In genomic region chr10:5400843-5401242, GRCh38 we compare ENCODE assay signal across 15 cellular contexts. TPM values are rescaled to one million over a fixed set of nuclear protein-coding genes. Genes with fewer than 3 reads are reported as not detected.
"Had no signal": no experiment of that assay in that cellular context is flagged by ENCODE, and none has a peak within 500 bp of the region (broad histone marks: within the 10 kb centered on the region; RNA-seq: fewer than 3 reads in every experiment).

No MANE protein-coding gene starts in this region.

- ATAC-seq: activated CD8-positive, alpha-beta T cell treated with anti-CD3 and anti-CD28 coated beads for 36 hours; activated T-cell treated with anti-CD3 and anti-CD28 coated beads, Interleukin-2, amount 50 U/mL, for 72 hours; left cardiac atrium; lower lobe of right lung; stimulated activated naive CD8-positive, alpha-beta T cell treated with anti-CD3 and anti-CD28 coated beads, Interleukin-15, amount 100 ng/mL, for 72 hours had no signal

- DNase-seq: activated CD8-positive, alpha-beta memory T cell treated with anti-CD3 and anti-CD28 coated beads, Interleukin-2, amount 50 U/mL, for 4 hours; activated CD8-positive, alpha-beta T cell treated with anti-CD3 and anti-CD28 coated beads for 36 hours; activated gamma-delta T cell treated with Interleukin-2 at 50 U/mL for 16 hours; activated naive CD8-positive, alpha-beta T cell treated with anti-CD3 and anti-CD28 coated beads, Interleukin-2, amount 10 ng/mL, durations not matched to agents 7 days and 5 days; activated T-cell treated with anti-CD3 and anti-CD28 coated beads, Interleukin-2, amount 50 U/mL, for 72 hours; anterior cingulate cortex; left cardiac atrium; lower lobe of right lung; stimulated activated CD4-positive, alpha-beta T cell treated with anti-CD3 and anti-CD28 coated beads, Interleukin-4, amount 100 ng/mL, for 1 hour; stimulated activated naive CD8-positive, alpha-beta T cell treated with anti-CD3 and anti-CD28 coated beads, Interleukin-15, amount 100 ng/mL, for 72 hours; uterus had no signal

RNA-seq across cellular contexts. Expression of gene TUBAL3, which starts 3.8 kb away (rescaled TPM):
- total RNA-seq: activated CD8-positive, alpha-beta T cell treated with anti-CD3 and anti-CD28 coated beads for 36 hours; activated naive CD8-positive, alpha-beta T cell treated with anti-CD3 and anti-CD28 coated beads, Interleukin-2, amount 10 ng/mL, durations not matched to agents 7 days and 5 days; activated T-cell treated with anti-CD3 and anti-CD28 coated beads, Interleukin-2, amount 50 U/mL, for 72 hours; lower lobe of right lung; uterus had no signal

RNA-seq across cellular contexts. Expression of gene UCN3, which starts 36.1 kb away (rescaled TPM):
- total RNA-seq: activated CD8-positive, alpha-beta T cell treated with anti-CD3 and anti-CD28 coated beads for 36 hours; activated naive CD8-positive, alpha-beta T cell treated with anti-CD3 and anti-CD28 coated beads, Interleukin-2, amount 10 ng/mL, durations not matched to agents 7 days and 5 days; activated T-cell treated with anti-CD3 and anti-CD28 coated beads, Interleukin-2, amount 50 U/mL, for 72 hours; breast epithelium; esophagus mucosa; left cardiac atrium; mesothelial cell of epicardium; renal cortical epithelial cell; uterus had no signal
